Comparison of ENCODE assay signal across 8 cellular contexts in genomic region chr3:11155341-11156025, GRCh38. TPM values are rescaled to one million over a fixed set of nuclear protein-coding genes. Genes with fewer than 3 reads are reported as not detected.
A peak's percentile ranks its signal among the peaks of the same experiment; 100 is the strongest.
DNase-seq lines count a peak whose midpoint lies in the region; ATAC-seq, FAIRE-seq and TF ChIP-seq lines count a peak whose summit lies in the region.

No MANE protein-coding gene starts in this region.

- peak; percentile 76 for TF ChIP-seq CTCF in PC-9 (conservative IDR thresholded peaks at IDR 0.05)

- no peaks in the 10 kb centered on the region for H3K9me2 ChIP-seq in PC-9 (ENCODE audit: insufficient read depth)

- H3K27me3 ChIP-seq in PC-9 (ENCODE audit: insufficient read depth, low read depth): no peaks in the 10 kb centered on the region

- no peaks in the 10 kb centered on the region for H3K36me3 ChIP-seq in PC-9 (ENCODE audit: low read depth)

- peaks cover 12% of the 10 kb centered on the region; the same call in 1 of the 2 replicates for H3K4me1 ChIP-seq in PC-9 (replicated peaks; ENCODE audit: insufficient read depth)

- BruUV-seq in PC-9 (replicated peaks; lab: Mats Ljungman, UMichigan): no TSS peak

- CTCF ChIA-PET in PC-9 (lab: Charles Lee): interaction anchor here (0.6 to 1.0 kb wide), 3 partner anchors 23 to 1851 kb away, joined by 3 to 16 read pairs (median 6); no protein-coding TSS in a partner anchor

- peak; percentile 82 for DNase-seq in AG08396 (ENCODE audit: low spot score)
- peak; percentile 70 for DNase-seq in H54 (ENCODE audit: insufficient read length, low spot score)
- DNase-seq in PC-9: peak; percentile 62 to 74
- DNase-seq in cerebellar cortex (ENCODE audit: low spot score): peak; percentile 48
- DNase-seq in islet precursor cell: peak; percentile 92

- H3K4me3 ChIP-seq in PC-9 (peak overlapping the region; percentile 68), skin epidermis (peak overlapping the region; percentile 26 to 62 (median 50))

- H3K27ac ChIP-seq in PC-9 (no peak overlapping the region), skin epidermis (peak overlapping the region in 14 of 21 experiments; percentile 44 to 84 (median 76))

- no peaks in the 10 kb centered on the region for H3F3A ChIP-seq in PC-9 (ENCODE audit: insufficient read depth, low read depth)

- FAIRE-seq in H54 (lab: Jason Lieb, UNC): peak; percentile 87

- ATAC-seq in HG03432 (IDR thresholded peaks at IDR 0.05; ENCODE audit: unreplicated experiment): no peak
- no peak for ATAC-seq in HG03439 (IDR thresholded peaks at IDR 0.05; ENCODE audit: unreplicated experiment)

- TF ChIP-seq POLR2A in H54 (IDR thresholded peaks at IDR 0.05; ENCODE audit: low read depth, low read length): peak; percentile 10; the same call in 1 of the 2 replicates

- peak overlapping the region; percentile 76 for H2AFZ ChIP-seq in PC-9

- no peaks in the 10 kb centered on the region for H4K20me1 ChIP-seq in PC-9 (ENCODE audit: insufficient read depth)

- POLR2A ChIA-PET in PC-9 (lab: Charles Lee; ENCODE audit: unreplicated experiment): interaction anchor here (0.6 to 0.9 kb wide), 2 partner anchors 19 to 64 kb away, joined by 3 to 4 read pairs; no protein-coding TSS in a partner anchor

- no peaks in the 10 kb centered on the region for H3K9me3 ChIP-seq in PC-9 (ENCODE audit: insufficient read depth, low read depth)

- intact Hi-C loops in PC-9 (cut with micrococcal nuclease; ENCODE audit: unreplicated experiment): loop anchor here (1.0 to 5.0 kb wide), 6 partner anchors 18 to 180 kb away; no protein-coding TSS in a partner anchor

- H3K4me2 ChIP-seq in PC-9: peak overlapping the region; percentile 99

- H3K79me2 ChIP-seq in PC-9 (ENCODE audit: low read depth): no peaks in the 10 kb centered on the region

RNA-seq across cellular contexts. Expression of gene HRH1, which starts 1.2 kb away (rescaled TPM):
- total RNA-seq in PC-9 (2021): 7.4 and 9.2 TPM in 2 replicates
